14 cellular contexts compared by ENCODE assay signal in the genomic region with DNA sequence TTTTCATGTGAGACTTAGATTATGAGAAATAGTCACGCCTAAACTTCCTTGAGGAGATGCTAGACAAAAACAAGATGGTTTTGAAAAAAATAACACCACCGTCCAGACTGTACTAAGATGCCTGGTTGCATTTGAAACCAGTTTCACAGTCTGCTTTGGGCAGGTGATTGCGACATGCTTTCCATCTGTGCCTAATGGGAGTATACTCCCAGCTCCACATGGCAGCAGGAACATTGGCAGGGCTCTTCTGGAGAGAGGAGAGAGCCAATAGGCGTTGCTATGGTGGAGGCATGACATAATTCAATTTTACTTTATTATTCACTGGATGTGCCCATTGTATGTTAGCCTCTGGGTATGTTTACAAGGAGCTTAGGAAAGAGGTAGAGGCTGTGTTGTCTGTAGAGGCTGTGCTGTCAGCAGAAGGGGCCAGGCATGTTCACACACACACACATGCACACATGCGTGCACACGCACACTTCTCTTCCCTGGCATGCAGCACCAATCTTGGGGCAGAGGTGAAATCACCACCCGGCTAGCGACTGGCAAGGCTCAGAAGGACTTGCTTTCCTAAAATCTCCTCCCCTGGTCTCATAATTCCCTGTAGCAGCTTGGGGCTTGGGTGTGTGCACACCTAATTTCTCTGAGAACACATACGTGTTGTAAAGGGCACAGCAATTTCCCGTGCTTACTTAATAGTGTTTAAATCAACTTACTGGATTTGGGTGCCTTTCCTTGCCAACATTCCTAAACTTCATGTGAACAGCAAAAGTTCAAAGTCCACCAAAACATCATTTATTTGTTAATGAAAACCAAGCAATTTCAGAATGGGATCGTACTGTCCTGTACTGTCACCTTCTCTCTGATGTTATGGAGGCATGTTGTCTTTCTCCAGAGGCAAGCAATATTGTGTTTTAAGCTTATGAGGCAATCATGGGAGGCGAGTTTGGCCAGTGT.
A peak's percentile ranks its signal among the peaks of the same experiment; 100 is the strongest.
DNase-seq lines count a peak whose midpoint lies in the region; ATAC-seq, FAIRE-seq and TF ChIP-seq lines count a peak whose summit lies in the region.
"Had no signal": no experiment of that assay in that cellular context is flagged by ENCODE, and none has a peak within 500 bp of the region (broad histone marks: within the 10 kb centered on the region; RNA-seq: fewer than 3 reads in every experiment).

No MANE protein-coding gene starts in this region.

- no peak overlapping the region for H3K4me2 ChIP-seq in osteoblast (ENCODE audit: insufficient read depth, low read length)

- H3K27me3 ChIP-seq in osteoblast (ENCODE audit: insufficient read depth, low read length), result no peaks in the 10 kb centered on the region
- H3K27me3 ChIP-seq: ascending aorta had no signal

- peak; percentile 65 for DNase-seq in GM04504 (ENCODE audit: low read depth)
- peak; percentile 36 for DNase-seq in NCI-H510A treated with DMSO at 0.1 percent for 48 hours (lab: John Stamatoyannopoulos, UW)
- DNase-seq in fibroblast of villous mesenchyme (ENCODE audit: low read depth), result peak; percentile 80
- DNase-seq in sciatic nerve (ENCODE audit: low spot score), result no peak
- DNase-seq in activated naive CD4-positive, alpha-beta T cell treated with Interleukin-2 at 50 U/mL for 16 hours, result no peak
- no peak for DNase-seq in RPMI8226
- DNase-seq in GM19239 (ENCODE audit: insufficient read length, low spot score), result no peak
- no peak for DNase-seq in osteoblast (ENCODE audit: insufficient read length, low spot score, missing footprints)
- DNase-seq: Kasumi-1, retina, T-helper 17 cell had no signal

- no peak overlapping the region for H2AFZ ChIP-seq in osteoblast (ENCODE audit: low read length)

- FAIRE-seq in GM19239 (lab: Jason Lieb, UNC), result no peak
- FAIRE-seq: endothelial cell of umbilical vein, GM18507 had no signal

- peaks cover 1% of the 10 kb centered on the region for H3K4me1 ChIP-seq in osteoblast (ENCODE audit: insufficient read depth, low read length)

- H3K27ac ChIP-seq in osteoblast (ENCODE audit: low read depth, low read length), result no peak overlapping the region

- H3K79me2 ChIP-seq in osteoblast (ENCODE audit: insufficient read depth, low read length), result peaks cover 5% of the 10 kb centered on the region

- H3K4me3 ChIP-seq in fibroblast of villous mesenchyme (ENCODE audit: low read depth, low read length) (no peak overlapping the region), osteoblast (ENCODE audit: insufficient read depth, low read length) (no peak overlapping the region)
- H3K4me3 ChIP-seq: ascending aorta had no signal

- no peaks in the 10 kb centered on the region for H3K9me3 ChIP-seq in osteoblast (ENCODE audit: low read depth, low read length)
- H3K9me3 ChIP-seq: ascending aorta had no signal

- intact Hi-C loops in sciatic nerve (cut with DNase I), result no loop called here

- peak; percentile 65 for ATAC-seq in sciatic nerve
- ATAC-seq: T-helper 17 cell had no signal

- TF ChIP-seq CTCF in fibroblast of villous mesenchyme (IDR thresholded peaks at IDR 0.05; ENCODE audit: insufficient read depth, low read depth, low read length) (no peak), osteoblast (IDR thresholded peaks at IDR 0.05; ENCODE audit: extremely low read depth, low read depth, low read length) (no peak)

- peaks cover 7% of the 10 kb centered on the region for H4K20me1 ChIP-seq in osteoblast (ENCODE audit: insufficient read depth, low read length)

- H3K36me3 ChIP-seq in osteoblast (ENCODE audit: insufficient read depth, low read length), result no peaks in the 10 kb centered on the region
- H3K36me3 ChIP-seq: ascending aorta had no signal

Comparison
In these comparisons a context has a peak if more than half of its experiments do, and no peak if none do; other contexts are left out.
1. DNase-seq: peak in GM04504 (single experiment), NCI-H510A treated with DMSO at 0.1 percent for 48 hours (single experiment) and fibroblast of villous mesenchyme (single experiment); none in sciatic nerve (single experiment), activated naive CD4-positive, alpha-beta T cell treated with Interleukin-2 at 50 U/mL for 16 hours (single experiment), RPMI8226 (single experiment), GM19239 (single experiment) and osteoblast (single experiment).